8 cellular contexts compared by ENCODE assay signal in genomic region chr22:38973289-38974169, GRCh38. TPM values are rescaled to one million over a fixed set of nuclear protein-coding genes. Genes with fewer than 3 reads are reported as not detected.
DNase-seq lines count a peak whose midpoint lies in the region; ATAC-seq and TF ChIP-seq lines count a peak whose summit lies in the region.

No MANE protein-coding gene starts in this region.

- in situ Hi-C loops in Panc1 (cut with HindIII; ENCODE audit: low pct_unique_long_range_greater_than_20kb, low sequenced_read_pairs): no loop called here

- H3K27me3 ChIP-seq in cardiac muscle cell: no peaks in the 10 kb centered on the region
- H3K27me3 ChIP-seq in Panc1 (ENCODE audit: control insufficient read depth, insufficient read depth, low read length): no peaks in the 10 kb centered on the region

- H3K36me3 ChIP-seq in cardiac muscle cell: no peaks in the 10 kb centered on the region
- no peaks in the 10 kb centered on the region for H3K36me3 ChIP-seq in Panc1 (ENCODE audit: control insufficient read depth, insufficient read depth, low read length)

- no peak for ATAC-seq in Right ventricle myocardium inferior
- ATAC-seq in Panc1: peak; percentile 84
- no peak for ATAC-seq in HG03457 (IDR thresholded peaks at IDR 0.05; ENCODE audit: unreplicated experiment)

- intact Hi-C loops in Right ventricle myocardium inferior (cut with DNase I): no loop called here
- intact Hi-C loops in Panc1 (cut with micrococcal nuclease; ENCODE audit: unreplicated experiment): no loop called here
- intact Hi-C loops in posterior vena cava (cut with DNase I): no loop called here

- H3K4me1 ChIP-seq in cardiac muscle cell (ENCODE audit: low read depth) (no peaks in the 10 kb centered on the region), Panc1 (ENCODE audit: control insufficient read depth, insufficient read depth, low read length) (no peaks in the 10 kb centered on the region)

- CTCF ChIA-PET in Panc1 (lab: Charles Lee): no interaction called here

- no TSS peak for BruUV-seq in Panc1 (replicated peaks; lab: Mats Ljungman, UMichigan)

- POLR2A ChIA-PET in Panc1 (lab: Charles Lee): no interaction called here

- peak; percentile 86 for TF ChIP-seq CTCF in cardiac muscle cell (IDR thresholded peaks at IDR 0.05; ENCODE audit: low read depth, low read length)
- TF ChIP-seq CTCF in Panc1 (IDR thresholded peaks at IDR 0.05): peak; percentile 88

- H3K27ac ChIP-seq in cardiac muscle cell (no peak overlapping the region), Panc1 (ENCODE audit: low read length) (no peak overlapping the region)

- no peaks in the 10 kb centered on the region for H3K9me3 ChIP-seq in cardiac muscle cell (ENCODE audit: low read depth)
- H3K9me3 ChIP-seq in Panc1 (ENCODE audit: control insufficient read depth, insufficient read depth, low read depth, low read length): no peaks in the 10 kb centered on the region

- DNase-seq in cardiac muscle cell (ENCODE audit: low read depth in 1 of 2, low spot score in 1 of 2) (peak; percentile 40 to 69), Right ventricle myocardium inferior (ENCODE audit: missing footprints) (no peak), Panc1 (ENCODE audit: low read depth, low spot score) (peak; percentile 38), inferior parietal cortex (ENCODE audit: extremely low spot score) (peak; percentile 29), posterior vena cava (ENCODE audit: low spot score) (no peak)
- DNase-seq in activated gamma-delta T cell treated with anti-CD3 and anti-CD28 coated beads, Interleukin-2, amount 50 U/mL, for 16 hours (ENCODE audit: low read depth): peak; percentile 40
- peak; percentile 48 for DNase-seq in stimulated activated CD8-positive, alpha-beta memory T cell treated with anti-CD3 and anti-CD28 coated beads, Interleukin-12 subunit alpha, Interleukin-12 subunit beta, amount 100 ng/mL, for 1 hour (ENCODE audit: low read depth)

- H3K4me3 ChIP-seq in cardiac muscle cell (no peak overlapping the region), Panc1 (ENCODE audit: low read depth in 2 of 2, low read length in 2 of 2) (no peak overlapping the region)

RNA-seq across cellular contexts. Expression of gene APOBEC3B, which starts 8.6 kb away (rescaled TPM):
- total RNA-seq in cardiac muscle cell (1.1 and 6.5 TPM in 2 replicates), Right ventricle myocardium inferior (0.78 TPM), Panc1 (2021; ENCODE audit: unreplicated experiment) (15.6 TPM), posterior vena cava (under 1 TPM; 0.14 to 0.56 TPM)
- polyA plus RNA-seq in cardiac muscle cell: 6.8 and 9.4 TPM in 2 replicates
- polyA plus RNA-seq in Panc1 (2012; ENCODE audit: insufficient read length): 9.4 TPM

RNA-seq across cellular contexts. Expression of gene APOBEC3A, which starts 16.1 kb away (rescaled TPM):
- total RNA-seq in cardiac muscle cell (0.18 TPM in 1 of 2 replicates, not detected in the other), Right ventricle myocardium inferior (0.78 TPM), Panc1 (2021; ENCODE audit: unreplicated experiment) (not detected), posterior vena cava (1 to 10 TPM; 2.5 to 5.6 TPM)
- polyA plus RNA-seq in cardiac muscle cell: not detected in 2 replicates
- not detected for polyA plus RNA-seq in Panc1 (2012; ENCODE audit: insufficient read length)

RNA-seq across cellular contexts. Expression of gene APOBEC3C, which starts 40.5 kb away (rescaled TPM):
- total RNA-seq in cardiac muscle cell (12.8 and 15.7 TPM in 2 replicates), Right ventricle myocardium inferior (27.9 TPM), Panc1 (2021; ENCODE audit: unreplicated experiment) (12.7 TPM), posterior vena cava (10 to 100 TPM; 18.7 to 31.5 TPM)
- 71.7 and 84.0 TPM in 2 replicates for polyA plus RNA-seq in cardiac muscle cell
- 12.1 TPM for polyA plus RNA-seq in Panc1 (2012; ENCODE audit: insufficient read length)

RNA-seq across cellular contexts. Expression of gene APOBEC3D, which starts 47.4 kb away (rescaled TPM):
- 2.0 and 4.3 TPM in 2 replicates for total RNA-seq in cardiac muscle cell
- 0.99 and 1.3 TPM in 2 replicates for polyA plus RNA-seq in cardiac muscle cell
- 0.95 TPM for total RNA-seq in Right ventricle myocardium inferior
- total RNA-seq in Panc1 (2021; ENCODE audit: unreplicated experiment): 3.3 TPM
- 0.27 TPM for polyA plus RNA-seq in Panc1 (2012; ENCODE audit: insufficient read length)
- total RNA-seq in posterior vena cava: 1 to 10 TPM; 1.3 to 4.2 TPM

Comparison
In these comparisons a context has a peak if more than half of its experiments do, and no peak if none do; other contexts are left out.
1. DNase-seq: peak in cardiac muscle cell (2 of 2), Panc1 (single experiment), activated gamma-delta T cell treated with anti-CD3 and anti-CD28 coated beads, Interleukin-2, amount 50 U/mL, for 16 hours (single experiment), inferior parietal cortex (single experiment) and stimulated activated CD8-positive, alpha-beta memory T cell treated with anti-CD3 and anti-CD28 coated beads, Interleukin-12 subunit alpha, Interleukin-12 subunit beta, amount 100 ng/mL, for 1 hour (single experiment); none in Right ventricle myocardium inferior (single experiment) and posterior vena cava (single experiment).